22 cellular contexts compared by ENCODE assay signal in the genomic region with DNA sequence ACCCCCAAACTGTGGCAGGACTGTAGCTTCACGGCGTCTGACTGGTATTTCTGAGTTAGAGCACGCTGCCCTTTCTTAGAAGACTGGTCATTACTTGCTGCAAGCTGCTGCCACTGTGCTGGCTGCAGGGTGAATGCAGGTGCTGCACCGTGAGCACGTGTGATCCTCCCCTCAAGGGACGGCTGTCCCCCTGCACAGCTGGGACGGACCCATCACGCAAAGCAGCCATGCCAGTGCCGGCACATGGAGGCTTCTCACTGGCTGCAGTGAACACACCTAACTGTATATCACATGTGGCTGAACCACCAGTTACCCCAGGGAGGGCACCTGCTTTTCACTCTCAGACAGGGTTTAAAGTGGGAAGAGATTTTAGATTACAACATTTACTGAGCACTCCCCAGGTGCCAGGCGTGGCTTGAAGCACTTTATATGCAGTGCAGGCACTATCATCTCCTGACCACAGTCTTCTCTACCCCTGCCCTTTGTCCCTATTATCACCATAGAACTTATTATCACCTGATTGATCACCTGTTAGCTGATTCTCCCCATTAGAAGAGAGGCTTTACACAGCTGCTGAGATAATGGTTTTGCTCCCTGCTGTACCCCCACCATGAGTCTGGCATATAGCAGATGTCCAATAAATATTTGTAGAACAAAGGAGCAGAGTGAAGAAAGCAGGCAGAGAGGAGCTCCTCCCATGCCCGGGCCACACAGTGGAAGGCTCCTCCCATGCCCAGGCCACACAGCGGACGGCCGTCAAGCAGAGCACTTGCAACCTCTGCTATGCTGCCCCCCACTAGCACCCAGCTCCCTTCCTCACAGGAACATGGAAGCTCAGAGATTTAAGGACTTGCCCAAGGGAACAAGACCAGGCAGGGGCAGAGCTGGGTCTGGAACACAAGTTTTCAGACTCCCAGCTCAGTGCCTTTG. TPM values are rescaled to one million over a fixed set of nuclear protein-coding genes. Genes with fewer than 3 reads are reported as not detected.
DNase-seq lines count a peak whose midpoint lies in the region; ATAC-seq and TF ChIP-seq lines count a peak whose summit lies in the region.
"Had no signal": no experiment of that assay in that cellular context is flagged by ENCODE, and none has a peak within 500 bp of the region (broad histone marks: within the 10 kb centered on the region; RNA-seq: fewer than 3 reads in every experiment).

No MANE protein-coding gene starts in this region.

- no peak for TF ChIP-seq CTCF in neural crest cell (conservative IDR thresholded peaks at IDR 0.05)

- no peaks in the 10 kb centered on the region for H3K9me3 Mint-ChIP-seq in activated naive CD8-positive, alpha-beta T cell treated with anti-CD3 and anti-CD28 coated beads, Interleukin-2, amount 10 ng/mL, durations not matched to agents 7 days and 5 days
- H3K9me3 Mint-ChIP-seq in neural crest cell: no peaks in the 10 kb centered on the region
- H3K9me3 Mint-ChIP-seq in activated CD4-positive, alpha-beta T cell treated with anti-CD3 and anti-CD28 coated beads, Interleukin-2, amount 10 ng/mL, durations not matched to agents 24 days and 14 days: no peaks in the 10 kb centered on the region
- H3K9me3 Mint-ChIP-seq: activated CD4-positive, alpha-beta memory T cell treated with anti-CD3 and anti-CD28 coated beads for 36 hours; activated naive CD4-positive, alpha-beta T cell treated with anti-CD3 and anti-CD28 coated beads, Interleukin-2, amount 50 U/mL, for 24 hours; activated T-cell treated with anti-CD3 and anti-CD28 coated beads, Interleukin-2, amount 50 U/mL, for 24 hours had no signal

- peak; percentile 96 for DNase-seq in NCI-H146 treated with DMSO at 0.1 percent for 48 hours (lab: John Stamatoyannopoulos, UW; ENCODE audit: unreplicated experiment)
- peak; percentile 5 for DNase-seq in activated naive CD8-positive, alpha-beta T cell treated with anti-CD3 and anti-CD28 coated beads, Interleukin-2, amount 10 ng/mL, durations not matched to agents 7 days and 5 days
- DNase-seq in neural crest cell (ENCODE audit: low read depth, low spot score): no peak
- no peak for DNase-seq in activated CD4-positive, alpha-beta T cell treated with anti-CD3 and anti-CD28 coated beads, Interleukin-2, amount 10 ng/mL, durations not matched to agents 24 days and 14 days
- DNase-seq: activated CD4-positive, alpha-beta memory T cell treated with anti-CD3 and anti-CD28 coated beads for 36 hours; activated T-cell treated with anti-CD3 and anti-CD28 coated beads, Interleukin-2, amount 50 U/mL, for 24 hours; body of pancreas; colonic mucosa; erythroblast; HCEC 1CT; NCI-H1105 treated with DMSO at 0.1 percent for 48 hours; NCI-H526 had no signal

- TF ChIP-seq POLR2A in GM19099 (IDR thresholded peaks at IDR 0.05; ENCODE audit: extremely low read depth, insufficient read length, low read depth): peak; percentile 31

- H3K4me3 Mint-ChIP-seq in activated naive CD8-positive, alpha-beta T cell treated with anti-CD3 and anti-CD28 coated beads, Interleukin-2, amount 10 ng/mL, durations not matched to agents 7 days and 5 days: no peak overlapping the region
- no peak overlapping the region for H3K4me3 Mint-ChIP-seq in neural crest cell
- no peak overlapping the region for H3K4me3 Mint-ChIP-seq in activated CD4-positive, alpha-beta T cell treated with anti-CD3 and anti-CD28 coated beads, Interleukin-2, amount 10 ng/mL, durations not matched to agents 24 days and 14 days
- H3K4me3 Mint-ChIP-seq: activated CD4-positive, alpha-beta memory T cell treated with anti-CD3 and anti-CD28 coated beads for 36 hours; activated naive CD4-positive, alpha-beta T cell treated with anti-CD3 and anti-CD28 coated beads, Interleukin-2, amount 50 U/mL, for 24 hours; activated T-cell treated with anti-CD3 and anti-CD28 coated beads, Interleukin-2, amount 50 U/mL, for 24 hours had no signal

- no peak overlapping the region for H3K27ac Mint-ChIP-seq in activated naive CD8-positive, alpha-beta T cell treated with anti-CD3 and anti-CD28 coated beads, Interleukin-2, amount 10 ng/mL, durations not matched to agents 7 days and 5 days
- peak overlapping the region; percentile 48 for H3K27ac Mint-ChIP-seq in neural crest cell (ENCODE audit: unreplicated experiment)
- H3K27ac Mint-ChIP-seq in activated CD4-positive, alpha-beta T cell treated with anti-CD3 and anti-CD28 coated beads, Interleukin-2, amount 10 ng/mL, durations not matched to agents 24 days and 14 days: no peak overlapping the region
- H3K27ac Mint-ChIP-seq: activated CD4-positive, alpha-beta memory T cell treated with anti-CD3 and anti-CD28 coated beads for 36 hours; activated naive CD4-positive, alpha-beta T cell treated with anti-CD3 and anti-CD28 coated beads, Interleukin-2, amount 50 U/mL, for 24 hours; activated T-cell treated with anti-CD3 and anti-CD28 coated beads, Interleukin-2, amount 50 U/mL, for 24 hours had no signal

- POLR2A ChIA-PET in activated naive CD8-positive, alpha-beta T cell treated with anti-CD3 and anti-CD28 coated beads, Interleukin-2, amount 10 ng/mL, durations not matched to agents 7 days and 5 days (lab: Charles Lee): interaction anchor here (1.1 kb wide), 1 partner anchor 29 kb away, joined by 3 read pairs; no protein-coding TSS in a partner anchor

- H3K27me3 Mint-ChIP-seq in activated naive CD8-positive, alpha-beta T cell treated with anti-CD3 and anti-CD28 coated beads, Interleukin-2, amount 10 ng/mL, durations not matched to agents 7 days and 5 days: no peaks in the 10 kb centered on the region
- no peaks in the 10 kb centered on the region for H3K27me3 Mint-ChIP-seq in neural crest cell (ENCODE audit: low read depth)
- H3K27me3 Mint-ChIP-seq in activated CD4-positive, alpha-beta T cell treated with anti-CD3 and anti-CD28 coated beads, Interleukin-2, amount 10 ng/mL, durations not matched to agents 24 days and 14 days: no peaks in the 10 kb centered on the region
- H3K27me3 Mint-ChIP-seq: activated CD4-positive, alpha-beta memory T cell treated with anti-CD3 and anti-CD28 coated beads for 36 hours; activated naive CD4-positive, alpha-beta T cell treated with anti-CD3 and anti-CD28 coated beads, Interleukin-2, amount 50 U/mL, for 24 hours; activated T-cell treated with anti-CD3 and anti-CD28 coated beads, Interleukin-2, amount 50 U/mL, for 24 hours had no signal

- ATAC-seq in activated naive CD8-positive, alpha-beta T cell treated with anti-CD3 and anti-CD28 coated beads, Interleukin-2, amount 10 ng/mL, durations not matched to agents 7 days and 5 days (ENCODE audit: low read depth): no peak
- no peak for ATAC-seq in HG02970 (IDR thresholded peaks at IDR 0.05; ENCODE audit: low FRiP score, unreplicated experiment)
- ATAC-seq in HG02938 (IDR thresholded peaks at IDR 0.05; ENCODE audit: unreplicated experiment): no peak
- ATAC-seq: body of pancreas, Panc1, sciatic nerve had no signal

- intact Hi-C loops in activated CD4-positive, alpha-beta T cell treated with anti-CD3 and anti-CD28 coated beads, Interleukin-2, amount 10 ng/mL, durations not matched to agents 24 days and 14 days (cut with micrococcal nuclease): no loop called here

- peaks cover 28% of the 10 kb centered on the region for H3K36me3 Mint-ChIP-seq in activated naive CD8-positive, alpha-beta T cell treated with anti-CD3 and anti-CD28 coated beads, Interleukin-2, amount 10 ng/mL, durations not matched to agents 7 days and 5 days
- peaks cover 20% of the 10 kb centered on the region for H3K36me3 Mint-ChIP-seq in neural crest cell (ENCODE audit: low read depth)
- peaks cover 66% of the 10 kb centered on the region for H3K36me3 Mint-ChIP-seq in activated CD4-positive, alpha-beta T cell treated with anti-CD3 and anti-CD28 coated beads, Interleukin-2, amount 10 ng/mL, durations not matched to agents 24 days and 14 days (ENCODE audit: low read depth)

- H3K4me1 Mint-ChIP-seq in activated naive CD8-positive, alpha-beta T cell treated with anti-CD3 and anti-CD28 coated beads, Interleukin-2, amount 10 ng/mL, durations not matched to agents 7 days and 5 days: peaks cover 7% of the 10 kb centered on the region
- H3K4me1 Mint-ChIP-seq in neural crest cell: no peaks in the 10 kb centered on the region
- H3K4me1 Mint-ChIP-seq in activated CD4-positive, alpha-beta T cell treated with anti-CD3 and anti-CD28 coated beads, Interleukin-2, amount 10 ng/mL, durations not matched to agents 24 days and 14 days: peaks cover 4% of the 10 kb centered on the region
- H3K4me1 Mint-ChIP-seq: activated naive CD4-positive, alpha-beta T cell treated with anti-CD3 and anti-CD28 coated beads, Interleukin-2, amount 50 U/mL, for 24 hours had no signal

RNA-seq across cellular contexts. Expression of a gene that starts 25.9 kb away (rescaled TPM):
- not detected for total RNA-seq in activated naive CD8-positive, alpha-beta T cell treated with anti-CD3 and anti-CD28 coated beads, Interleukin-2, amount 10 ng/mL, durations not matched to agents 7 days and 5 days
- total RNA-seq in neural crest cell: not detected in 2 replicates
- total RNA-seq in activated CD4-positive, alpha-beta T cell treated with anti-CD3 and anti-CD28 coated beads, Interleukin-2, amount 10 ng/mL, durations not matched to agents 24 days and 14 days: not detected in 2 replicates
- total RNA-seq: activated CD4-positive, alpha-beta memory T cell treated with anti-CD3 and anti-CD28 coated beads for 36 hours; body of pancreas; colonic mucosa; osteoblast; sciatic nerve; subcutaneous adipose tissue; T-helper 2 cell treated with Interferon-gamma antibody and Interleukin-4, amounts not matched to agents 100 ng/mL and 5 ng/mL, for 36 hours; vagina had no signal

RNA-seq across cellular contexts. Expression of a gene that starts 27.2 kb away (rescaled TPM):
- total RNA-seq in activated naive CD8-positive, alpha-beta T cell treated with anti-CD3 and anti-CD28 coated beads, Interleukin-2, amount 10 ng/mL, durations not matched to agents 7 days and 5 days: 1 to 10 TPM; 6.1 to 8.4 TPM
- 7.6 and 9.8 TPM in 2 replicates for total RNA-seq in neural crest cell
- 7.2 and 7.3 TPM in 2 replicates for total RNA-seq in activated CD4-positive, alpha-beta T cell treated with anti-CD3 and anti-CD28 coated beads, Interleukin-2, amount 10 ng/mL, durations not matched to agents 24 days and 14 days

RNA-seq across cellular contexts. Expression of a gene that starts 42.8 kb away (rescaled TPM):
- 10 to 100 TPM; 17.3 to 18.1 TPM for total RNA-seq in activated naive CD8-positive, alpha-beta T cell treated with anti-CD3 and anti-CD28 coated beads, Interleukin-2, amount 10 ng/mL, durations not matched to agents 7 days and 5 days
- 123 and 128 TPM in 2 replicates for total RNA-seq in neural crest cell
- total RNA-seq in activated CD4-positive, alpha-beta T cell treated with anti-CD3 and anti-CD28 coated beads, Interleukin-2, amount 10 ng/mL, durations not matched to agents 24 days and 14 days: 16.4 and 17.0 TPM in 2 replicates

Comparison
In these comparisons a context has a peak if more than half of its experiments do, and no peak if none do; other contexts are left out.
1. DNase-seq: peak in NCI-H146 treated with DMSO at 0.1 percent for 48 hours (single experiment) and activated naive CD8-positive, alpha-beta T cell treated with anti-CD3 and anti-CD28 coated beads, Interleukin-2, amount 10 ng/mL, durations not matched to agents 7 days and 5 days (single experiment); none in neural crest cell (single experiment) and activated CD4-positive, alpha-beta T cell treated with anti-CD3 and anti-CD28 coated beads, Interleukin-2, amount 10 ng/mL, durations not matched to agents 24 days and 14 days (single experiment).